ENCODE assay signal across 1 cellular context in genomic region chr11:9748361-9748970, GRCh38.
TF ChIP-seq lines count a peak whose summit lies in the region.

No MANE protein-coding gene starts in this region.

TF ChIP-seq in GM12878, 131 proteins besides CTCF, POLR2A, EP300 and RAD21 (continued from another document and continues in another):
- TF ChIP-seq BHLHE40 (IDR thresholded peaks at IDR 0.05; ENCODE audit: borderline replicate concordance in 1 of 2, low read depth in 2 of 2, low read length in 1 of 2) (peak; percentile 32 to 61; a peak in 3 of 4 replicates), CHD1 (IDR thresholded peaks at IDR 0.05; ENCODE audit: low read depth, low read length) (no peak), RCOR1 (conservative IDR thresholded peaks at IDR 0.05; ENCODE audit: low read depth, low read length) (0 out of 2 replicates have a peak, but pooled peaks have one; percentile 59), MXI1 (IDR thresholded peaks at IDR 0.05; ENCODE audit: low read depth, low read length) (no peak), ZBTB11 (CRISPR knock-in tag; IDR thresholded peaks at IDR 0.05) (no peak), ZNF217 (IDR thresholded peaks at IDR 0.05) (no peak), BCL11A (IDR thresholded peaks at IDR 0.05; ENCODE audit: low read depth, low read length) (no peak), NFXL1 (IDR thresholded peaks at IDR 0.05; ENCODE audit: borderline replicate concordance) (no peak), KLF5 (IDR thresholded peaks at IDR 0.05; ENCODE audit: partially characterized antibody) (no peak), PML (IDR thresholded peaks at IDR 0.05; ENCODE audit: low read length) (no peak), STAT1 (conservative IDR thresholded peaks at IDR 0.05) (no peak), TCF12 (IDR thresholded peaks at IDR 0.05; ENCODE audit: low read depth, low read length) (no peak), BMI1 (IDR thresholded peaks at IDR 0.05; ENCODE audit: borderline replicate concordance) (no peak), CBFB (IDR thresholded peaks at IDR 0.05; ENCODE audit: low read depth) (0 out of 2 replicates have a peak, but pooled peaks have one; percentile 44), NR2F1 (conservative IDR thresholded peaks at IDR 0.05) (no peak), NFIC (IDR thresholded peaks at IDR 0.05; ENCODE audit: low read depth, low read length) (no peak), RELA (IDR thresholded peaks at IDR 0.05; ENCODE audit: borderline replicate concordance, partially characterized antibody) (peak; percentile 23), MYC (IDR thresholded peaks at IDR 0.05; ENCODE audit: insufficient read depth, insufficient read length, insufficient replicate concordance, low read length, severe bottlenecking) (no peak), RB1 (IDR thresholded peaks at IDR 0.05; ENCODE audit: borderline replicate concordance) (no peak), POLR2AphosphoS5 (IDR thresholded peaks at IDR 0.05; ENCODE audit: low read length) (no peak), EZH2 (IDR thresholded peaks at IDR 0.05; ENCODE audit: borderline replicate concordance, control insufficient read depth, low read depth, low read length) (no peak), PRDM15 (CRISPR knock-in tag; IDR thresholded peaks at IDR 0.05) (no peak), POU2F2 (IDR thresholded peaks at IDR 0.05; ENCODE audit: borderline replicate concordance, low read depth, low read length) (peak; percentile 74; the same call in 1 of the 3 replicates), SMC3 (IDR thresholded peaks at IDR 0.05; ENCODE audit: borderline replicate concordance, low read length) (peak; percentile 79), KAT2A (conservative IDR thresholded peaks at IDR 0.05; ENCODE audit: control insufficient read depth, low read depth, low read length) (no peak), ZNF274 (IDR thresholded peaks at IDR 0.05; ENCODE audit: insufficient read depth, insufficient read length) (no peak), RELB (IDR thresholded peaks at IDR 0.05; ENCODE audit: low read depth) (peak; percentile 53; the same call in 1 of the 2 replicates), FOXM1 (IDR thresholded peaks at IDR 0.05; ENCODE audit: low read depth, low read length) (peak; percentile 38; the same call in 1 of the 2 replicates), HDAC2 (IDR thresholded peaks at IDR 0.05) (no peak), SUPT20H (IDR thresholded peaks at IDR 0.05; ENCODE audit: borderline replicate concordance, control insufficient read depth, low read depth, low read length) (no peak), BACH1 (IDR thresholded peaks at IDR 0.05; ENCODE audit: borderline replicate concordance) (peak; percentile 29; the same call in 1 of the 2 replicates), ZZZ3 (IDR thresholded peaks at IDR 0.05; ENCODE audit: control insufficient read depth, insufficient read length, low read depth) (no peak), SMAD5 (IDR thresholded peaks at IDR 0.05; ENCODE audit: low read depth) (no peak), ETV6 (conservative IDR thresholded peaks at IDR 0.05 in 1 of 2, IDR thresholded peaks at IDR 0.05 in 1 of 2; ENCODE audit: borderline replicate concordance in 1 of 2, low read depth in 1 of 2) (peak in 1 of 2 experiments; percentile 35; a peak in 1 of 4 replicates), PKNOX1 (IDR thresholded peaks at IDR 0.05) (no peak), TCF3 (IDR thresholded peaks at IDR 0.05; ENCODE audit: borderline replicate concordance, insufficient read depth, low read depth, low read length) (0 out of 2 replicates have a peak, but pooled peaks have one; percentile 27), SREBF2 (IDR thresholded peaks at IDR 0.05; ENCODE audit: low read length) (no peak)
- TF ChIP-seq, protein P1, sequence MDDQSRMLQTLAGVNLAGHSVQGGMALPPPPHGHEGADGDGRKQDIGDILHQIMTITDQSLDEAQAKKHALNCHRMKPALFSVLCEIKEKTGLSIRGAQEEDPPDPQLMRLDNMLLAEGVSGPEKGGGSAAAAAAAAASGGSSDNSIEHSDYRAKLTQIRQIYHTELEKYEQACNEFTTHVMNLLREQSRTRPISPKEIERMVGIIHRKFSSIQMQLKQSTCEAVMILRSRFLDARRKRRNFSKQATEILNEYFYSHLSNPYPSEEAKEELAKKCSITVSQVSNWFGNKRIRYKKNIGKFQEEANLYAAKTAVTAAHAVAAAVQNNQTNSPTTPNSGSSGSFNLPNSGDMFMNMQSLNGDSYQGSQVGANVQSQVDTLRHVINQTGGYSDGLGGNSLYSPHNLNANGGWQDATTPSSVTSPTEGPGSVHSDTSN (IDR thresholded peaks at IDR 0.05; ENCODE audit: insufficient replicate concordance, low read depth, low read length) = no peak
- TF ChIP-seq, protein P2, sequence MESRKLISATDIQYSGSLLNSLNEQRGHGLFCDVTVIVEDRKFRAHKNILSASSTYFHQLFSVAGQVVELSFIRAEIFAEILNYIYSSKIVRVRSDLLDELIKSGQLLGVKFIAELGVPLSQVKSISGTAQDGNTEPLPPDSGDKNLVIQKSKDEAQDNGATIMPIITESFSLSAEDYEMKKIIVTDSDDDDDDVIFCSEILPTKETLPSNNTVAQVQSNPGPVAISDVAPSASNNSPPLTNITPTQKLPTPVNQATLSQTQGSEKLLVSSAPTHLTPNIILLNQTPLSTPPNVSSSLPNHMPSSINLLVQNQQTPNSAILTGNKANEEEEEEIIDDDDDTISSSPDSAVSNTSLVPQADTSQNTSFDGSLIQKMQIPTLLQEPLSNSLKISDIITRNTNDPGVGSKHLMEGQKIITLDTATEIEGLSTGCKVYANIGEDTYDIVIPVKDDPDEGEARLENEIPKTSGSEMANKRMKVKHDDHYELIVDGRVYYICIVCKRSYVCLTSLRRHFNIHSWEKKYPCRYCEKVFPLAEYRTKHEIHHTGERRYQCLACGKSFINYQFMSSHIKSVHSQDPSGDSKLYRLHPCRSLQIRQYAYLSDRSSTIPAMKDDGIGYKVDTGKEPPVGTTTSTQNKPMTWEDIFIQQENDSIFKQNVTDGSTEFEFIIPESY (IDR thresholded peaks at IDR 0.05) = no peak
- TF ChIP-seq, protein P3, sequence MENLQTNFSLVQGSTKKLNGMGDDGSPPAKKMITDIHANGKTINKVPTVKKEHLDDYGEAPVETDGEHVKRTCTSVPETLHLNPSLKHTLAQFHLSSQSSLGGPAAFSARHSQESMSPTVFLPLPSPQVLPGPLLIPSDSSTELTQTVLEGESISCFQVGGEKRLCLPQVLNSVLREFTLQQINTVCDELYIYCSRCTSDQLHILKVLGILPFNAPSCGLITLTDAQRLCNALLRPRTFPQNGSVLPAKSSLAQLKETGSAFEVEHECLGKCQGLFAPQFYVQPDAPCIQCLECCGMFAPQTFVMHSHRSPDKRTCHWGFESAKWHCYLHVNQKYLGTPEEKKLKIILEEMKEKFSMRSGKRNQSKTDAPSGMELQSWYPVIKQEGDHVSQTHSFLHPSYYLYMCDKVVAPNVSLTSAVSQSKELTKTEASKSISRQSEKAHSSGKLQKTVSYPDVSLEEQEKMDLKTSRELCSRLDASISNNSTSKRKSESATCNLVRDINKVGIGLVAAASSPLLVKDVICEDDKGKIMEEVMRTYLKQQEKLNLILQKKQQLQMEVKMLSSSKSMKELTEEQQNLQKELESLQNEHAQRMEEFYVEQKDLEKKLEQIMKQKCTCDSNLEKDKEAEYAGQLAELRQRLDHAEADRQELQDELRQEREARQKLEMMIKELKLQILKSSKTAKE (IDR thresholded peaks at IDR 0.05; ENCODE audit: low read depth, poor library complexity, severe bottlenecking) = no peak
- TF ChIP-seq, protein P4, sequence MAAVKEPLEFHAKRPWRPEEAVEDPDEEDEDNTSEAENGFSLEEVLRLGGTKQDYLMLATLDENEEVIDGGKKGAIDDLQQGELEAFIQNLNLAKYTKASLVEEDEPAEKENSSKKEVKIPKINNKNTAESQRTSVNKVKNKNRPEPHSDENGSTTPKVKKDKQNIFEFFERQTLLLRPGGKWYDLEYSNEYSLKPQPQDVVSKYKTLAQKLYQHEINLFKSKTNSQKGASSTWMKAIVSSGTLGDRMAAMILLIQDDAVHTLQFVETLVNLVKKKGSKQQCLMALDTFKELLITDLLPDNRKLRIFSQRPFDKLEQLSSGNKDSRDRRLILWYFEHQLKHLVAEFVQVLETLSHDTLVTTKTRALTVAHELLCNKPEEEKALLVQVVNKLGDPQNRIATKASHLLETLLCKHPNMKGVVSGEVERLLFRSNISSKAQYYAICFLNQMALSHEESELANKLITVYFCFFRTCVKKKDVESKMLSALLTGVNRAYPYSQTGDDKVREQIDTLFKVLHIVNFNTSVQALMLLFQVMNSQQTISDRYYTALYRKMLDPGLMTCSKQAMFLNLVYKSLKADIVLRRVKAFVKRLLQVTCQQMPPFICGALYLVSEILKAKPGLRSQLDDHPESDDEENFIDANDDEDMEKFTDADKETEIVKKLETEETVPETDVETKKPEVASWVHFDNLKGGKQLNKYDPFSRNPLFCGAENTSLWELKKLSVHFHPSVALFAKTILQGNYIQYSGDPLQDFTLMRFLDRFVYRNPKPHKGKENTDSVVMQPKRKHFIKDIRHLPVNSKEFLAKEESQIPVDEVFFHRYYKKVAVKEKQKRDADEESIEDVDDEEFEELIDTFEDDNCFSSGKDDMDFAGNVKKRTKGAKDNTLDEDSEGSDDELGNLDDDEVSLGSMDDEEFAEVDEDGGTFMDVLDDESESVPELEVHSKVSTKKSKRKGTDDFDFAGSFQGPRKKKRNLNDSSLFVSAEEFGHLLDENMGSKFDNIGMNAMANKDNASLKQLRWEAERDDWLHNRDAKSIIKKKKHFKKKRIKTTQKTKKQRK (IDR thresholded peaks at IDR 0.05; ENCODE audit: low read depth, low read length) = no peak
